ENCODE assay signal across 23 cellular contexts in genomic region chr4:95507147-95507546, GRCh38. TPM values are rescaled to one million over a fixed set of nuclear protein-coding genes. Genes with fewer than 3 reads are reported as not detected.
"Had no signal": no experiment of that assay in that cellular context is flagged by ENCODE, and none has a peak within 500 bp of the region (broad histone marks: within the 10 kb centered on the region; RNA-seq: fewer than 3 reads in every experiment).

No MANE protein-coding gene starts in this region.

- H3K27me3 Mint-ChIP-seq: activated CD8-positive, alpha-beta memory T cell treated with anti-CD3 and anti-CD28 coated beads, Interleukin-2, amount 10 ng/mL, durations not matched to agents 7 days and 5 days; central memory CD8-positive, alpha-beta T cell; dendritic cell treated with granulocyte-macrophage colony-stimulating factor and Interleukin-4, amounts not matched to agents 40 ng/mL and 50 ng/mL, for 4 days had no signal

- H3K36me3 ChIP-seq: gastrocnemius medialis, heart right ventricle, lower lobe of right lung, pancreas, sigmoid colon, stomach, thoracic aorta, WERI-Rb-1 had no signal

- H3K4me1 ChIP-seq: gastrocnemius medialis, pancreas, sigmoid colon had no signal

- H3K4me3 Mint-ChIP-seq: activated CD4-positive, alpha-beta memory T cell treated with anti-CD3 and anti-CD28 coated beads for 36 hours; activated CD8-positive, alpha-beta memory T cell treated with anti-CD3 and anti-CD28 coated beads, Interleukin-2, amount 10 ng/mL, durations not matched to agents 7 days and 5 days; activated T-cell treated with anti-CD3 and anti-CD28 coated beads, Interleukin-2, amount 50 U/mL, for 4 hours; central memory CD8-positive, alpha-beta T cell; dendritic cell treated with granulocyte-macrophage colony-stimulating factor and Interleukin-4, amounts not matched to agents 40 ng/mL and 50 ng/mL, for 4 days; naive thymus-derived CD8-positive, alpha-beta T cell; T-helper 17 cell had no signal

- H3K4me3 ChIP-seq: gastrocnemius medialis, heart right ventricle, lower lobe of right lung, pancreas, sigmoid colon, stomach, thoracic aorta had no signal

- H3K9me3 ChIP-seq: gastrocnemius medialis, heart right ventricle, lower lobe of right lung, pancreas, sigmoid colon, stomach, thoracic aorta had no signal

- ATAC-seq: activated CD8-positive, alpha-beta memory T cell treated with anti-CD3 and anti-CD28 coated beads, Interleukin-2, amount 10 ng/mL, durations not matched to agents 7 days and 5 days; activated T-cell treated with anti-CD3 and anti-CD28 coated beads, Interleukin-2, amount 50 U/mL, for 4 hours; gastrocnemius medialis; naive thymus-derived CD8-positive, alpha-beta T cell; pancreas; T-helper 17 cell had no signal

- H3K9me3 Mint-ChIP-seq: activated CD4-positive, alpha-beta memory T cell treated with anti-CD3 and anti-CD28 coated beads for 36 hours; activated T-cell treated with anti-CD3 and anti-CD28 coated beads, Interleukin-2, amount 50 U/mL, for 4 hours; dendritic cell treated with granulocyte-macrophage colony-stimulating factor and Interleukin-4, amounts not matched to agents 40 ng/mL and 50 ng/mL, for 4 days; naive thymus-derived CD8-positive, alpha-beta T cell had no signal

- H3K27ac Mint-ChIP-seq: activated CD4-positive, alpha-beta memory T cell treated with anti-CD3 and anti-CD28 coated beads for 36 hours; activated CD8-positive, alpha-beta memory T cell treated with anti-CD3 and anti-CD28 coated beads, Interleukin-2, amount 10 ng/mL, durations not matched to agents 7 days and 5 days; dendritic cell treated with granulocyte-macrophage colony-stimulating factor and Interleukin-4, amounts not matched to agents 40 ng/mL and 50 ng/mL, for 4 days; naive thymus-derived CD8-positive, alpha-beta T cell; T-helper 17 cell had no signal

- DNase-seq: activated CD4-positive, alpha-beta memory T cell treated with anti-CD3 and anti-CD28 coated beads for 36 hours; activated CD8-positive, alpha-beta memory T cell treated with anti-CD3 and anti-CD28 coated beads, Interleukin-2, amount 10 ng/mL, durations not matched to agents 7 days and 5 days; activated effector memory CD4-positive, alpha-beta T cell treated with Interleukin-2 at 50 U/mL for 16 hours; activated naive CD4-positive, alpha-beta T cell treated with anti-CD3 and anti-CD28 coated beads, Interleukin-2, amount 50 U/mL, for 16 hours; activated T-cell treated with anti-CD3 and anti-CD28 coated beads, Interleukin-2, amount 50 U/mL, for 4 hours; effector memory CD4-positive, alpha-beta T cell; gastrocnemius medialis; heart right ventricle; left cardiac atrium; lower lobe of right lung; naive thymus-derived CD8-positive, alpha-beta T cell; pancreas; sigmoid colon; stimulated activated CD4-positive, alpha-beta T cell treated with anti-CD3 and anti-CD28 coated beads, Interleukin-12 subunit alpha, Interleukin-12 subunit beta, amount 100 ng/mL, for 4 hours; stimulated activated CD4-positive, alpha-beta T cell treated with anti-CD3 and anti-CD28 coated beads, Interleukin-2, amount 100 ng/mL, for 24 hours; stomach; T-helper 17 cell; WERI-Rb-1 had no signal

- H3K27me3 ChIP-seq: gastrocnemius medialis, pancreas, sigmoid colon, stomach had no signal

- FAIRE-seq: pancreas had no signal

- H3K36me3 Mint-ChIP-seq: activated CD4-positive, alpha-beta memory T cell treated with anti-CD3 and anti-CD28 coated beads for 36 hours; activated CD8-positive, alpha-beta memory T cell treated with anti-CD3 and anti-CD28 coated beads, Interleukin-2, amount 10 ng/mL, durations not matched to agents 7 days and 5 days; naive thymus-derived CD8-positive, alpha-beta T cell had no signal

- H3K27ac ChIP-seq: epithelial cell of prostate, gastrocnemius medialis, lower lobe of right lung, pancreas, sigmoid colon, stomach, thoracic aorta, WERI-Rb-1 had no signal

- H3K4me1 Mint-ChIP-seq: central memory CD8-positive, alpha-beta T cell; T-helper 17 cell had no signal

RNA-seq across cellular contexts. Expression of gene UNC5C, which starts 41.6 kb away (rescaled TPM):
- total RNA-seq: activated CD4-positive, alpha-beta memory T cell treated with anti-CD3 and anti-CD28 coated beads for 36 hours; activated CD8-positive, alpha-beta memory T cell treated with anti-CD3 and anti-CD28 coated beads, Interleukin-2, amount 10 ng/mL, durations not matched to agents 7 days and 5 days; mononuclear cell; naive thymus-derived CD8-positive, alpha-beta T cell had no signal
- polyA plus RNA-seq: naive thymus-derived CD8-positive, alpha-beta T cell had no signal
